Comparison of ENCODE assay signal across 23 cellular contexts in genomic region chr9:131204285-131204684, GRCh38.
"Had no signal": no experiment of that assay in that cellular context is flagged by ENCODE, and none has a peak within 500 bp of the region (broad histone marks: within the 10 kb centered on the region; RNA-seq: fewer than 3 reads in every experiment).

No MANE protein-coding gene starts in this region.

- H3K27me3 ChIP-seq: cardiac muscle cell, gastroesophageal sphincter, sigmoid colon, transverse colon had no signal

- H3K4me1 ChIP-seq: gastroesophageal sphincter, lower lobe of right lung, sigmoid colon, transverse colon had no signal

- H3K4me3 Mint-ChIP-seq: activated CD8-positive, alpha-beta T cell treated with anti-CD3 and anti-CD28 coated beads, Interleukin-2, amount 10 ng/mL, durations not matched to agents 7 days and 5 days; activated naive CD8-positive, alpha-beta T cell treated with anti-CD3 and anti-CD28 coated beads for 36 hours; immature natural killer cell; mesothelial cell of epicardium; naive thymus-derived CD8-positive, alpha-beta T cell; stimulated activated naive B cell treated with anti-CD40 and anti-IgM and Interleukin-4, amounts not matched to agents 10 μg/mL and 1 μg/mL and 100 μg/mL, for 72 hours had no signal

- H3K27ac Mint-ChIP-seq: activated CD8-positive, alpha-beta T cell treated with anti-CD3 and anti-CD28 coated beads, Interleukin-2, amount 10 ng/mL, durations not matched to agents 7 days and 5 days; activated naive CD8-positive, alpha-beta T cell treated with anti-CD3 and anti-CD28 coated beads for 36 hours; mesothelial cell of epicardium; stimulated activated naive B cell treated with anti-CD40 and anti-IgM and Interleukin-4, amounts not matched to agents 10 μg/mL and 1 μg/mL and 100 μg/mL, for 72 hours had no signal

- H3K27ac ChIP-seq: cardiac muscle cell, epithelial cell of prostate, gastroesophageal sphincter, lower lobe of right lung, sigmoid colon, transverse colon had no signal

- H3K9me3 Mint-ChIP-seq: activated naive CD8-positive, alpha-beta T cell treated with anti-CD3 and anti-CD28 coated beads for 36 hours; immature natural killer cell; naive thymus-derived CD8-positive, alpha-beta T cell; stimulated activated naive B cell treated with anti-CD40 and anti-IgM and Interleukin-4, amounts not matched to agents 10 μg/mL and 1 μg/mL and 100 μg/mL, for 72 hours had no signal

- DNase-seq: activated CD4-positive, alpha-beta T cell treated with anti-CD3 and anti-CD28 coated beads, Interleukin-2, amount 50 U/mL, for 1 hour; activated CD4-positive, CD25-positive, alpha-beta regulatory T cell treated with anti-CD3 and anti-CD28 coated beads, Interleukin-2, amount 50 U/mL, for 72 hours; activated CD8-positive, alpha-beta T cell treated with anti-CD3 and anti-CD28 coated beads, Interleukin-2, amount 10 ng/mL, durations not matched to agents 7 days and 5 days; activated naive CD4-positive, alpha-beta T cell treated with Interleukin-2 at 50 U/mL for 16 hours; activated naive CD8-positive, alpha-beta T cell treated with anti-CD3 and anti-CD28 coated beads for 36 hours; amniotic stem cell; cortex of kidney; head of caudate nucleus; hypothalamus; immature natural killer cell; lower lobe of right lung; naive thymus-derived CD8-positive, alpha-beta T cell; sigmoid colon; stimulated activated CD4-positive, alpha-beta T cell treated with anti-CD3 and anti-CD28 coated beads, Interleukin-15, amount 100 ng/mL, for 24 hours; stimulated activated naive B cell treated with anti-CD40 and anti-IgM and Interleukin-4, amounts not matched to agents 10 μg/mL and 1 μg/mL and 100 μg/mL, for 72 hours; transverse colon had no signal

- H3K4me3 ChIP-seq: cardiac muscle cell, gastroesophageal sphincter, lower lobe of right lung, sigmoid colon, smooth muscle cell, transverse colon had no signal

- H3K9me3 ChIP-seq: gastroesophageal sphincter, lower lobe of right lung, sigmoid colon, transverse colon had no signal

- H3K4me2 ChIP-seq: smooth muscle cell had no signal

- ATAC-seq: gastroesophageal sphincter, left lobe of liver, lower lobe of right lung had no signal

- H3K4me1 Mint-ChIP-seq: activated naive CD8-positive, alpha-beta T cell treated with anti-CD3 and anti-CD28 coated beads for 36 hours; immature natural killer cell; mesothelial cell of epicardium had no signal

- FAIRE-seq: urothelium cell line had no signal
